ENCODE assay signal across 33 cellular contexts in genomic region chr7:65422670-65423069, GRCh38.
"Had no signal": no experiment of that assay in that cellular context is flagged by ENCODE, and none has a peak within 500 bp of the region (broad histone marks: within the 10 kb centered on the region; RNA-seq: fewer than 3 reads in every experiment).

No MANE protein-coding gene starts in this region.

- FAIRE-seq: astrocyte, TTC549 had no signal

- H3K4me3 ChIP-seq: adrenal gland, body of pancreas, breast epithelium had no signal

- DNase-seq: activated B cell treated with CpG ODN at 0.5 μM for 24 hours; activated CD4-positive, alpha-beta memory T cell treated with anti-CD3 and anti-CD28 coated beads for 36 hours; activated CD4-positive, alpha-beta T cell treated with anti-CD3 and anti-CD28 coated beads for 4 hours; activated CD4-positive, alpha-beta T cell treated with anti-CD3 and anti-CD28 coated beads, Interleukin-2, amount 10 ng/mL, durations not matched to agents 24 days and 14 days; activated CD4-positive, alpha-beta T cell treated with anti-CD3 and anti-CD28 coated beads, Interleukin-2, amount 50 U/mL, for 1 hour; activated CD4-positive, alpha-beta T cell treated with anti-CD3 and anti-CD28 coated beads, Interleukin-2, amount 50 U/mL, for 4 hours; activated CD4-positive, CD25-positive, alpha-beta regulatory T cell treated with anti-CD3 and anti-CD28 coated beads, Interleukin-2, amount 50 U/mL, for 72 hours; activated CD8-positive, alpha-beta memory T cell treated with anti-CD3 and anti-CD28 coated beads, Interleukin-2, amount 50 U/mL, for 4 hours; activated CD8-positive, alpha-beta T cell treated with anti-CD3 and anti-CD28 coated beads for 36 hours; activated effector memory CD4-positive, alpha-beta T cell treated with anti-CD3 and anti-CD28 coated beads, Interleukin-2, amount 50 U/mL, for 16 hours; activated gamma-delta T cell treated with Interleukin-2 at 50 U/mL for 16 hours; activated naive CD4-positive, alpha-beta T cell treated with anti-CD3 and anti-CD28 coated beads for 36 hours; activated naive CD4-positive, alpha-beta T cell treated with anti-CD3 and anti-CD28 coated beads, Interleukin-2, amount 50 U/mL, for 16 hours; activated naive CD8-positive, alpha-beta T cell treated with anti-CD3 and anti-CD28 coated beads for 36 hours; activated T-cell treated with anti-CD3 and anti-CD28 coated beads for 4 hours; activated T-cell treated with anti-CD3 and anti-CD28 coated beads, Interleukin-2, amount 50 U/mL, for 1 hour; activated T-cell treated with anti-CD3 and anti-CD28 coated beads, Interleukin-2, amount 50 U/mL, for 4 hours; activated T-cell treated with anti-CD3 and anti-CD28 coated beads, Interleukin-2, amount 50 U/mL, for 72 hours; adrenal gland; amniotic stem cell; aorta; body of pancreas; brain microvascular endothelial cell; central memory CD4-positive, alpha-beta T cell; T-helper 1 cell; T-helper 2 cell; T-helper 9 cell had no signal

- H3K4me1 ChIP-seq: adrenal gland, body of pancreas, breast epithelium had no signal

- H3K36me3 ChIP-seq: adrenal gland, brain microvascular endothelial cell, breast epithelium had no signal

- H3K9me3 ChIP-seq: adrenal gland had no signal

- ATAC-seq: activated CD8-positive, alpha-beta T cell treated with anti-CD3 and anti-CD28 coated beads for 36 hours; activated naive CD4-positive, alpha-beta T cell treated with anti-CD3 and anti-CD28 coated beads, Interleukin-2, amount 50 U/mL, for 72 hours; activated T-cell treated with anti-CD3 and anti-CD28 coated beads, Interleukin-2, amount 50 U/mL, for 4 hours; activated T-cell treated with anti-CD3 and anti-CD28 coated beads, Interleukin-2, amount 50 U/mL, for 72 hours; activated T-helper 17 cell treated with anti-CD3 and anti-CD28 coated beads, Interleukin-2, amount 50 U/mL, for 72 hours; body of pancreas had no signal

- H3K27me3 ChIP-seq: adrenal gland, body of pancreas, brain microvascular endothelial cell, breast epithelium had no signal

- H3K27ac ChIP-seq: adrenal gland, body of pancreas, brain microvascular endothelial cell, breast epithelium, VCaP had no signal
